ENCODE assay signal across 11 cellular contexts in genomic region chr7:30846378-30846777, GRCh38.
DNase-seq lines count a peak whose midpoint lies in the region; ATAC-seq and TF ChIP-seq lines count a peak whose summit lies in the region.
"Had no signal": no experiment of that assay in that cellular context is flagged by ENCODE, and none has a peak within 500 bp of the region (broad histone marks: within the 10 kb centered on the region; RNA-seq: fewer than 3 reads in every experiment).

No MANE protein-coding gene starts in this region.

- H3K9ac ChIP-seq in BLaER1 (no peak overlapping the region), rectal smooth muscle tissue (ENCODE audit: low read length) (no peak overlapping the region)

- no peak for TF ChIP-seq CTCF in esophagus muscularis mucosa (IDR thresholded peaks at IDR 0.05)

- H3K4me2 ChIP-seq in BLaER1, result peak overlapping the region; percentile 83

- H3K27me3 ChIP-seq in BLaER1, result no peaks in the 10 kb centered on the region
- H3K27me3 ChIP-seq in esophagus muscularis mucosa, result no peaks in the 10 kb centered on the region
- no peaks in the 10 kb centered on the region for H3K27me3 ChIP-seq in rectal smooth muscle tissue (ENCODE audit: control insufficient read depth, insufficient read depth, low read length)

- H4K20me1 ChIP-seq in BLaER1, result no peaks in the 10 kb centered on the region

- DNase-seq in NCI-H510A (lab: John Stamatoyannopoulos, UW) (peak; percentile 22), esophagus muscularis mucosa (ENCODE audit: extremely low spot score) (no peak)
- DNase-seq: activated T-cell treated with anti-CD3 and anti-CD28 coated beads, Interleukin-2, amount 50 U/mL, for 72 hours; trophoblast cell; WERI-Rb-1 had no signal

- H3K27ac ChIP-seq in BLaER1, result no peak overlapping the region
- H3K27ac ChIP-seq in esophagus muscularis mucosa (replicated peaks in 1 of 4), result peak overlapping the region; percentile 88 to 95 (median 90)
- H3K27ac ChIP-seq in rectal smooth muscle tissue (ENCODE audit: low read depth, low read length), result peak overlapping the region; percentile 84
- H3K27ac ChIP-seq: WERI-Rb-1 had no signal

- H3K9me3 ChIP-seq in BLaER1 (no peaks in the 10 kb centered on the region), esophagus muscularis mucosa (no peaks in the 10 kb centered on the region)

- TF ChIP-seq POLR2A in esophagus muscularis mucosa (IDR thresholded peaks at IDR 0.05; ENCODE audit: low read depth), result no peak

- peaks cover 84% of the 10 kb centered on the region for H3K4me1 ChIP-seq in BLaER1
- peaks cover 47 to 97% (median 94%) of the 10 kb centered on the region in 4 donors for H3K4me1 ChIP-seq in esophagus muscularis mucosa
- peaks cover 26% of the 10 kb centered on the region for H3K4me1 ChIP-seq in rectal smooth muscle tissue (ENCODE audit: control insufficient read depth, insufficient read depth, low read length)

- ATAC-seq in HG03095 (IDR thresholded peaks at IDR 0.05; ENCODE audit: unreplicated experiment) (no peak), GM21447 (IDR thresholded peaks at IDR 0.05; ENCODE audit: unreplicated experiment) (no peak), HG02623 (IDR thresholded peaks at IDR 0.05; ENCODE audit: unreplicated experiment) (no peak), HG02798 (IDR thresholded peaks at IDR 0.05; ENCODE audit: poor library complexity, unreplicated experiment) (no peak)
- ATAC-seq: activated T-cell treated with anti-CD3 and anti-CD28 coated beads, Interleukin-2, amount 50 U/mL, for 72 hours had no signal

- intact Hi-C loops in esophagus muscularis mucosa (cut with DNase I), result loop anchor here (5.0 kb wide), 1 partner anchor 34 kb away; no protein-coding TSS in a partner anchor

- H3K4me3 ChIP-seq in BLaER1 (no peak overlapping the region), esophagus muscularis mucosa (no peak overlapping the region), rectal smooth muscle tissue (ENCODE audit: low read length) (no peak overlapping the region)

- H3K36me3 ChIP-seq in BLaER1, result no peaks in the 10 kb centered on the region
- H3K36me3 ChIP-seq in esophagus muscularis mucosa, result peaks cover 0 to 3% (median 0%) of the 10 kb centered on the region in 4 donors
- no peaks in the 10 kb centered on the region for H3K36me3 ChIP-seq in rectal smooth muscle tissue (ENCODE audit: control insufficient read depth, insufficient read depth, low read length)
- H3K36me3 ChIP-seq: WERI-Rb-1 had no signal

- 87% methylated on average over 6 of the region's 6 CpGs for WGBS in esophagus muscularis mucosa

- no peak for TF ChIP-seq EP300 in esophagus muscularis mucosa (IDR thresholded peaks at IDR 0.05)
